ENCODE assay signal across 12 cellular contexts in genomic region chr12:77940566-77940965, GRCh38.
DNase-seq lines count a peak whose midpoint lies in the region; ATAC-seq and TF ChIP-seq lines count a peak whose summit lies in the region.
"Had no signal": no experiment of that assay in that cellular context is flagged by ENCODE, and none has a peak within 500 bp of the region (broad histone marks: within the 10 kb centered on the region; RNA-seq: fewer than 3 reads in every experiment).

No MANE protein-coding gene starts in this region.

- H3K27me3 Mint-ChIP-seq in Caco-2 (ENCODE audit: insufficient read depth, unreplicated experiment) (no peaks in the 10 kb centered on the region), nephron (ENCODE audit: low read depth) (no peaks in the 10 kb centered on the region)

- H3K27ac ChIP-seq in Peyer's patch, result no peak overlapping the region
- H3K27ac ChIP-seq: tibial artery had no signal

- H3K4me1 Mint-ChIP-seq in Caco-2 (ENCODE audit: low read depth, unreplicated experiment) (peaks cover 14% of the 10 kb centered on the region), nephron (peaks cover 64% of the 10 kb centered on the region)

- ATAC-seq in HG02852 (IDR thresholded peaks at IDR 0.05; ENCODE audit: unreplicated experiment), result no peak

- TF ChIP-seq POLR2A in Peyer's patch (IDR thresholded peaks at IDR 0.05), result no peak

- peak overlapping the region; percentile 19 for H3K4me3 Mint-ChIP-seq in Caco-2 (ENCODE audit: unreplicated experiment)
- peak overlapping the region; percentile 23 to 81 (median 66) for H3K4me3 Mint-ChIP-seq in nephron
- H3K4me3 Mint-ChIP-seq: H9 had no signal

- CTCF ChIA-PET in Caco-2 (lab: Charles Lee), result no interaction called here

- H3K9me3 ChIP-seq in Caco-2 (no peaks in the 10 kb centered on the region), Peyer's patch (no peaks in the 10 kb centered on the region)
- H3K9me3 ChIP-seq: tibial artery had no signal

- no TSS peak for BruUV-seq in Caco-2 (replicated peaks; lab: Mats Ljungman, UMichigan)

- peaks cover 20% of the 10 kb centered on the region for H3K9me3 Mint-ChIP-seq in Caco-2 (ENCODE audit: unreplicated experiment)
- H3K9me3 Mint-ChIP-seq in nephron, result peaks cover 7% of the 10 kb centered on the region
- H3K9me3 Mint-ChIP-seq: H9 had no signal

- no peak overlapping the region for H3K4me3 ChIP-seq in Caco-2 (ENCODE audit: low read depth, low read length)
- H3K4me3 ChIP-seq in Peyer's patch, result no peak overlapping the region
- H3K4me3 ChIP-seq: coronary artery, tibial artery had no signal

- no peaks in the 10 kb centered on the region for H3K36me3 ChIP-seq in Caco-2 (ENCODE audit: control insufficient read depth, insufficient read depth, low read length)
- no peaks in the 10 kb centered on the region for H3K36me3 ChIP-seq in Peyer's patch
- H3K36me3 ChIP-seq: tibial artery had no signal

- H3K27me3 ChIP-seq in Caco-2 (replicated peaks; ENCODE audit: control insufficient read depth, insufficient read depth, low read length), result no peaks in the 10 kb centered on the region
- H3K27me3 ChIP-seq in Peyer's patch, result no peaks in the 10 kb centered on the region
- H3K27me3 ChIP-seq: tibial artery had no signal

- intact Hi-C loops in Caco-2 (cut with micrococcal nuclease; ENCODE audit: unreplicated experiment), result no loop called here

- H3K4me1 ChIP-seq in Caco-2 (peaks cover 12% of the 10 kb centered on the region; the same call in 1 of the 2 replicates), Peyer's patch (no peaks in the 10 kb centered on the region)

- no peak for DNase-seq in Caco-2
- peak; percentile 52 for DNase-seq in NCI-H2171 treated with DMSO at 0.1 percent for 48 hours (lab: John Stamatoyannopoulos, UW)
- DNase-seq in dermis blood vessel endothelial cell, result peak; percentile 47
- no peak for DNase-seq in anterior cingulate cortex (lab: John Stamatoyannopoulos, UW)
- no peak for DNase-seq in activated CD4-positive, alpha-beta T cell treated with anti-CD3 and anti-CD28 coated beads, Interleukin-2, amount 50 U/mL, for 48 hours
- no peak for DNase-seq in Peyer's patch
- DNase-seq: activated T-cell treated with anti-CD3 and anti-CD28 coated beads, Interleukin-2, amount 50 U/mL, for 48 hours; tibial artery had no signal

- POLR2A ChIA-PET in Caco-2 (lab: Charles Lee), result no interaction called here

- H3K36me3 Mint-ChIP-seq in Caco-2 (ENCODE audit: insufficient read depth, unreplicated experiment) (no peaks in the 10 kb centered on the region), nephron (ENCODE audit: low read depth) (peaks cover 19% of the 10 kb centered on the region)

- TF ChIP-seq CTCF in Caco-2 (IDR thresholded peaks at IDR 0.05; ENCODE audit: insufficient read depth in 1 of 2, low read depth in 1 of 2, low read length in 1 of 2, severe bottlenecking in 1 of 2, unreplicated experiment in 1 of 2) (no peak), nephron (IDR thresholded peaks at IDR 0.05; ENCODE audit: unreplicated experiment in 3 of 3) (no peak), Peyer's patch (IDR thresholded peaks at IDR 0.05) (no peak)

- H3K27ac Mint-ChIP-seq in Caco-2 (ENCODE audit: unreplicated experiment), result peak overlapping the region; percentile 32
- H3K27ac Mint-ChIP-seq in nephron, result peak overlapping the region; percentile 75 to 86 (median 79)

Comparison
In these comparisons a context has a peak if more than half of its experiments do, and no peak if none do; other contexts are left out.
1. DNase-seq: peak in NCI-H2171 treated with DMSO at 0.1 percent for 48 hours (single experiment) and dermis blood vessel endothelial cell (single experiment); none in Caco-2 (0 of 2), anterior cingulate cortex (0 of 58), activated CD4-positive, alpha-beta T cell treated with anti-CD3 and anti-CD28 coated beads, Interleukin-2, amount 50 U/mL, for 48 hours (0 of 2) and Peyer's patch (0 of 3).